In genomic region chr15:73956276-73957086, GRCh38 we compare ENCODE assay signal across 11 cellular contexts. TPM values are rescaled to one million over a fixed set of nuclear protein-coding genes. Genes with fewer than 3 reads are reported as not detected.
DNase-seq lines count a peak whose midpoint lies in the region; FAIRE-seq and TF ChIP-seq lines count a peak whose summit lies in the region.
"Had no signal": no experiment of that assay in that cellular context is flagged by ENCODE, and none has a peak within 500 bp of the region (broad histone marks: within the 10 kb centered on the region; RNA-seq: fewer than 3 reads in every experiment).

No MANE protein-coding gene starts in this region.

- DNase-seq in ascending aorta (ENCODE audit: low spot score in 2 of 2) (peak in 1 of 2 donors; percentile 86), keratinocyte (ENCODE audit: low read depth, low spot score) (peak; percentile 64), HuH-7.5 (ENCODE audit: low spot score) (no peak), iPS-NIHi7 (ENCODE audit: extremely low spot score) (no peak), transverse colon (no peak), OCI-M1 (lab: John Stamatoyannopoulos, UW) (no peak)

- in situ Hi-C loops in transverse colon (cut with MboI; ENCODE audit: low pct_ligation_motif_present in 1 of 4, low pct_unique_long_range_greater_than_20kb in 1 of 4, low sequenced_read_pairs in 3 of 4): loop anchor here in 1 of 4 donors (25.0 kb wide), 1 partner anchor 356 kb away; no protein-coding TSS in a partner anchor

- 60 to 80% methylated on average over 1 to 13 of the region's 17 CpGs for WGBS in transverse colon (ENCODE audit: low coverage in 1 of 2), 2 donors

- no peak overlapping the region for H3K4me2 ChIP-seq in keratinocyte (ENCODE audit: control insufficient read depth, extremely low read depth, insufficient read depth, low read depth, low read length)

- H3K4me1 ChIP-seq in ACC112 (ENCODE audit: control insufficient read depth, insufficient read depth, low read length, unreplicated experiment): peaks cover 44% of the 10 kb centered on the region
- peaks cover 3% of the 10 kb centered on the region; the same call in 1 of the 2 replicates for H3K4me1 ChIP-seq in HEK293 (ENCODE audit: control insufficient read depth, insufficient read depth, low read length)
- peaks cover 15 to 41% of the 10 kb centered on the region in 2 donors for H3K4me1 ChIP-seq in ascending aorta
- H3K4me1 ChIP-seq in keratinocyte (ENCODE audit: control insufficient read depth, extremely low read depth, insufficient read depth, low read length): peaks cover 19% of the 10 kb centered on the region
- peaks cover 5 to 10% (median 7%) of the 10 kb centered on the region in 4 donors for H3K4me1 ChIP-seq in transverse colon
- H3K4me1 ChIP-seq: Caco-2 had no signal

- H3K27me3 ChIP-seq in ACC112 (ENCODE audit: insufficient read depth, low read length) (no peaks in the 10 kb centered on the region), ascending aorta (no peaks in the 10 kb centered on the region), keratinocyte (ENCODE audit: control insufficient read depth, extremely low read depth, insufficient read depth, low read length) (no peaks in the 10 kb centered on the region), transverse colon (no peaks in the 10 kb centered on the region)
- H3K27me3 ChIP-seq: breast epithelium had no signal

- H3K36me3 ChIP-seq in ACC112 (ENCODE audit: insufficient read depth, low read length): no peaks in the 10 kb centered on the region
- H3K36me3 ChIP-seq in HEK293 (ENCODE audit: control insufficient read depth in 2 of 2, insufficient read depth in 1 of 2, low read length in 2 of 2): no peaks in the 10 kb centered on the region
- peaks cover 0 to 7% of the 10 kb centered on the region in 2 donors for H3K36me3 ChIP-seq in ascending aorta
- no peaks in the 10 kb centered on the region for H3K36me3 ChIP-seq in keratinocyte (ENCODE audit: control insufficient read depth in 2 of 2, extremely low read depth in 1 of 2, insufficient read depth in 2 of 2, low read length in 2 of 2)
- H3K36me3 ChIP-seq in transverse colon: no peaks in the 10 kb centered on the region
- H3K36me3 ChIP-seq: breast epithelium had no signal

- H3K27ac ChIP-seq in ACC112 (ENCODE audit: low read depth, low read length) (peak overlapping the region; percentile 46), HEK293 (ENCODE audit: extremely low read depth, low read depth, low read length) (no peak overlapping the region), ascending aorta (peak overlapping the region; percentile 45 to 68), keratinocyte (ENCODE audit: control insufficient read depth, insufficient read depth, low read length) (no peak overlapping the region), transverse colon (no peak overlapping the region)

- H3K4me3 ChIP-seq in ACC112 (ENCODE audit: low read depth, low read length) (0 out of 2 replicates have a peak overlapping the region, but pooled peaks have one; percentile 3), HEK293 (ENCODE audit: low read depth, low read length) (no peak overlapping the region), ascending aorta (no peak overlapping the region), keratinocyte (ENCODE audit: control insufficient read depth in 2 of 3, extremely low read depth in 1 of 3, insufficient read depth in 2 of 3, low read depth in 1 of 3, low read length in 3 of 3) (no peak overlapping the region), transverse colon (no peak overlapping the region)
- H3K4me3 ChIP-seq: breast epithelium, K562 had no signal

- TF ChIP-seq EP300 in transverse colon (IDR thresholded peaks at IDR 0.05; ENCODE audit: low read depth): no peak

- H2AFZ ChIP-seq in ACC112 (ENCODE audit: low read length, unreplicated experiment) (no peak overlapping the region), keratinocyte (ENCODE audit: control insufficient read depth, low read length) (no peak overlapping the region)

- no peak for TF ChIP-seq CTCF in HEK293 (tag by site-specific recombination; IDR thresholded peaks at IDR 0.05)
- TF ChIP-seq CTCF in ascending aorta (IDR thresholded peaks at IDR 0.05): no peak
- no peak for TF ChIP-seq CTCF in keratinocyte (optimal IDR thresholded peaks at IDR 0.05 in 1 of 3, IDR thresholded peaks at IDR 0.05 in 1 of 3, conservative IDR thresholded peaks at IDR 0.05 in 1 of 3; ENCODE audit: extremely low read depth in 1 of 3, insufficient read depth in 2 of 3, low read length in 3 of 3)
- TF ChIP-seq CTCF in transverse colon (IDR thresholded peaks at IDR 0.05): no peak

- intact Hi-C loops in ascending aorta (cut with DNase I): loop anchor here (10.0 kb wide), 1 partner anchor 358 kb away; no protein-coding TSS in a partner anchor
- intact Hi-C loops in transverse colon (cut with DNase I; ENCODE audit: low total_unique reads): no loop called here

- H4K20me1 ChIP-seq in keratinocyte (ENCODE audit: control insufficient read depth, extremely low read depth, insufficient read depth, low read length): no peaks in the 10 kb centered on the region

- POLR2A ChIA-PET in HEK293 (lab: Yijun Ruan, JAX): no interaction called here

- FAIRE-seq in keratinocyte (lab: Jason Lieb, UNC): no peak
- FAIRE-seq: K562 had no signal

- no peaks in the 10 kb centered on the region for H3K9me1 ChIP-seq in keratinocyte (ENCODE audit: control insufficient read depth, extremely low read depth, insufficient read depth, low read length)

- CTCF ChIA-PET in HEK293 (lab: Yijun Ruan, JAX): interaction anchor here (0.6 to 14.4 kb wide), 5 partner anchors 12 to 1497 kb away, joined by 3 to 276 read pairs (median 4); no protein-coding TSS in a partner anchor

- dilution Hi-C loops in keratinocyte (cut with MboI; ENCODE audit: extremely low pct_ligation_motif_present, low sequenced_read_pairs): no loop called here

- no peak overlapping the region for H3K9ac ChIP-seq in keratinocyte (ENCODE audit: control insufficient read depth, extremely low read depth, insufficient read depth, low read length)

- no peak for TF ChIP-seq POLR2A in transverse colon (IDR thresholded peaks at IDR 0.05)

- H3K79me2 ChIP-seq in ACC112 (ENCODE audit: control insufficient read depth, insufficient read depth, low read length, unreplicated experiment) (no peaks in the 10 kb centered on the region), keratinocyte (ENCODE audit: control insufficient read depth, insufficient read depth, low read length) (no peaks in the 10 kb centered on the region)

- H3K9me3 ChIP-seq in HEK293 (ENCODE audit: control insufficient read depth, insufficient read depth, low read depth, low read length): no peaks in the 10 kb centered on the region
- H3K9me3 ChIP-seq in ascending aorta: no peaks in the 10 kb centered on the region
- no peaks in the 10 kb centered on the region for H3K9me3 ChIP-seq in keratinocyte (ENCODE audit: control insufficient read depth, low read depth, low read length)
- no peaks in the 10 kb centered on the region for H3K9me3 ChIP-seq in transverse colon
- H3K9me3 ChIP-seq: breast epithelium, Caco-2 had no signal

TF ChIP-seq in HEK293, 187 proteins besides CTCF, POLR2A, EP300 and RAD21 (continues in another document):
- TF ChIP-seq ZFHX2 (tag by site-specific recombination; conservative IDR thresholded peaks at IDR 0.05) (peak; percentile 37; the same call in 1 of the 2 replicates), EGR2 (tag by site-specific recombination; IDR thresholded peaks at IDR 0.05; ENCODE audit: low read depth) (peak; percentile 30; the same call in 1 of the 2 replicates)

RNA-seq across cellular contexts. Expression of gene LOXL1, which starts 30.2 kb away (rescaled TPM):
- total RNA-seq in ascending aorta (260 TPM), transverse colon (1 to 10 TPM in 3 of 4 donors, not detected in 1; 1.8 to 6.8 (median 1.9) TPM)
- polyA plus RNA-seq in keratinocyte: 8.8 to 14.8 TPM (median 9.2 TPM) in 3 replicates
- polyA plus RNA-seq in keratinocyte (2011; ENCODE audit: low read depth): 3.7 TPM
- polyA plus RNA-seq in keratinocyte (2011; cell fraction: cytosol; rRNA removed): 8.2 and 13.2 TPM in 2 replicates
- 13.6 and 28.2 TPM in 2 replicates for polyA plus RNA-seq in keratinocyte (2011; cell fraction: nucleus; rRNA removed)
- 10.2 and 14.9 TPM in 2 replicates for polyA plus RNA-seq in keratinocyte (2012; ENCODE audit: low replicate concordance)
- 18.3 to 36.7 TPM (median 23.4 TPM) in 3 replicates for polyA minus RNA-seq in keratinocyte
- polyA minus RNA-seq in keratinocyte (2011; cell fraction: cytosol; rRNA and poly(A)+ RNA removed): 22.6 TPM
- polyA minus RNA-seq in keratinocyte (2011; cell fraction: nucleus; rRNA and poly(A)+ RNA removed): 13.4 and 20.4 TPM in 2 replicates
- polyA plus RNA-seq: K562 had no signal

RNA-seq across cellular contexts. Expression of gene STOML1, which starts 35.6 kb away (rescaled TPM):
- total RNA-seq in ascending aorta (15.3 TPM), transverse colon (10 to 100 TPM in 1 of 4 donors, 1 to 10 TPM in 2, under 1 TPM in 1; 0.75 to 14.6 (median 4.5) TPM)
- polyA plus RNA-seq in keratinocyte: 7.0 to 12.9 TPM (median 9.4 TPM) in 3 replicates
- 1.9 TPM for polyA plus RNA-seq in keratinocyte (2011; ENCODE audit: low read depth)
- 3.8 and 10.0 TPM in 2 replicates for polyA plus RNA-seq in keratinocyte (2011; cell fraction: cytosol; rRNA removed)
- polyA plus RNA-seq in keratinocyte (2011; cell fraction: nucleus; rRNA removed): 14.0 and 17.0 TPM in 2 replicates
- polyA plus RNA-seq in keratinocyte (2012; ENCODE audit: low replicate concordance): 6.7 and 12.2 TPM in 2 replicates
- 5.5 to 11.7 TPM (median 8.4 TPM) in 3 replicates for polyA minus RNA-seq in keratinocyte
- polyA minus RNA-seq in keratinocyte (2011; cell fraction: cytosol; rRNA and poly(A)+ RNA removed): 14.6 TPM
- 10.2 and 12.7 TPM in 2 replicates for polyA minus RNA-seq in keratinocyte (2011; cell fraction: nucleus; rRNA and poly(A)+ RNA removed)

RNA-seq across cellular contexts. Expression of gene PML, which starts 38.0 kb away (rescaled TPM):
- total RNA-seq in ascending aorta: 227 TPM
- 20.5 to 44.3 TPM (median 24.9 TPM) in 3 replicates for polyA plus RNA-seq in keratinocyte
- 27.9 TPM for polyA plus RNA-seq in keratinocyte (2011; ENCODE audit: low read depth)
- 22.0 and 44.7 TPM in 2 replicates for polyA plus RNA-seq in keratinocyte (2011; cell fraction: cytosol; rRNA removed)
- polyA plus RNA-seq in keratinocyte (2011; cell fraction: nucleus; rRNA removed): 81.8 and 110 TPM in 2 replicates
- polyA plus RNA-seq in keratinocyte (2012; ENCODE audit: low replicate concordance): 29.6 and 110 TPM in 2 replicates
- 42.4 to 149 TPM (median 45.8 TPM) in 3 replicates for polyA minus RNA-seq in keratinocyte
- polyA minus RNA-seq in keratinocyte (2011; cell fraction: cytosol; rRNA and poly(A)+ RNA removed): 112 TPM
- 87.6 and 115 TPM in 2 replicates for polyA minus RNA-seq in keratinocyte (2011; cell fraction: nucleus; rRNA and poly(A)+ RNA removed)
- 100 to 1,000 TPM in 1 of 4 donors, 10 to 100 TPM in 3; 35.1 to 128 (median 70.0) TPM for total RNA-seq in transverse colon

Comparison
In these comparisons a context has a peak if more than half of its experiments do, and no peak if none do; other contexts are left out.
1. H3K27ac ChIP-seq: peak in ACC112 (single experiment) and ascending aorta (2 of 2); none in HEK293 (single experiment), keratinocyte (single experiment) and transverse colon (0 of 4).
2. RNA of gene LOXL1, which starts 30.2 kb away (total RNA-seq): 260 TPM in ascending aorta (single experiment); 1.8 to 6.8 TPM in transverse colon; every median in the first group is over 10 times any median in the second.